In genomic region chr1:151009206-151009587, GRCh38 we compare ENCODE assay signal across 8 cellular contexts. TPM values are rescaled to one million over a fixed set of nuclear protein-coding genes. Genes with fewer than 3 reads are reported as not detected.
DNase-seq lines count a peak whose midpoint lies in the region; ATAC-seq and TF ChIP-seq lines count a peak whose summit lies in the region.

No MANE protein-coding gene starts in this region.

- peak overlapping the region; percentile 86 for H3K9ac ChIP-seq in Loucy (ENCODE audit: low read depth, low read length, poor library complexity, severe bottlenecking)

- H3K4me3 ChIP-seq in BE2C (ENCODE audit: low read depth, low read length) (peak overlapping the region; percentile 83), Loucy (ENCODE audit: low read length, poor library complexity, severe bottlenecking) (peak overlapping the region; percentile 96), coronary artery (peak overlapping the region; percentile 91)

- H3K27me3 ChIP-seq in BE2C, result no peaks in the 10 kb centered on the region
- H3K27me3 ChIP-seq in Loucy (ENCODE audit: insufficient read depth, low read length, poor library complexity, severe bottlenecking), result no peaks in the 10 kb centered on the region

- H3K27ac ChIP-seq in coronary artery, result peak overlapping the region; percentile 64 to 94

- H3K27ac Mint-ChIP-seq in nephron, result peak overlapping the region; percentile 94 to 99 (median 98)

- TF ChIP-seq CTCF in BE2C (IDR thresholded peaks at IDR 0.05; ENCODE audit: low read depth, low read length) (no peak), Loucy (conservative IDR thresholded peaks at IDR 0.05; ENCODE audit: low read length) (no peak), coronary artery (IDR thresholded peaks at IDR 0.05) (no peak), nephron (IDR thresholded peaks at IDR 0.05; ENCODE audit: unreplicated experiment in 3 of 3) (no peak)

- H3F3A ChIP-seq in Loucy (ENCODE audit: low read depth), result peaks cover 9% of the 10 kb centered on the region; the same call in 1 of the 2 replicates

- DNase-seq in BE2C (no peak), coronary artery (ENCODE audit: low spot score) (no peak), DMS79 treated with DMSO at 0.1 percent for 48 hours (lab: John Stamatoyannopoulos, UW) (no peak), ureter (ENCODE audit: low spot score) (no peak)

- H3K4me1 ChIP-seq in BE2C, result no peaks in the 10 kb centered on the region; the same call in 1 of the 2 replicates
- H3K4me1 ChIP-seq in Loucy (ENCODE audit: insufficient read depth, low read length, poor library complexity, severe bottlenecking), result peaks cover 70% of the 10 kb centered on the region

- no peaks in the 10 kb centered on the region for H3K9me3 ChIP-seq in BE2C
- no peaks in the 10 kb centered on the region for H3K9me3 ChIP-seq in Loucy (ENCODE audit: insufficient read depth, low read depth, low read length)

- H3K4me3 Mint-ChIP-seq in nephron, result peak overlapping the region; percentile 93 to 96 (median 96)

- ATAC-seq in GM19035 (IDR thresholded peaks at IDR 0.05; ENCODE audit: unreplicated experiment) (no peak), GM21447 (IDR thresholded peaks at IDR 0.05; ENCODE audit: unreplicated experiment) (no peak)

- no peaks in the 10 kb centered on the region for H3K36me3 ChIP-seq in BE2C
- no peaks in the 10 kb centered on the region for H3K36me3 ChIP-seq in Loucy (ENCODE audit: insufficient read depth, low read length)

- no peaks in the 10 kb centered on the region for H4K20me1 ChIP-seq in Loucy (ENCODE audit: insufficient read depth, low read length, poor library complexity, severe bottlenecking)

- H2AFZ ChIP-seq in Loucy (ENCODE audit: low read length), result peak overlapping the region; percentile 98

- peaks cover 62% of the 10 kb centered on the region for H3K4me1 Mint-ChIP-seq in nephron

- no peaks in the 10 kb centered on the region for H3K9me2 ChIP-seq in Loucy (replicated peaks; ENCODE audit: low read depth, low read length)

- no peaks in the 10 kb centered on the region for H3K27me3 Mint-ChIP-seq in nephron (ENCODE audit: low read depth)

- H3K79me2 ChIP-seq in Loucy (ENCODE audit: insufficient read depth, low read length), result peaks cover 33% of the 10 kb centered on the region

- peak overlapping the region; percentile 94 for H3K4me2 ChIP-seq in Loucy (ENCODE audit: low read depth, low read length, poor library complexity, severe bottlenecking)

- H3K9me3 Mint-ChIP-seq in nephron, result no peaks in the 10 kb centered on the region

- H3K36me3 Mint-ChIP-seq in nephron (ENCODE audit: low read depth), result peaks cover 4% of the 10 kb centered on the region

RNA-seq across cellular contexts. Expression of gene PRUNE1, which starts 0.9 kb away (rescaled TPM):
- polyA plus RNA-seq in BE2C (2012; ENCODE audit: insufficient read depth, insufficient read length, low read depth), result 19.6 TPM
- total RNA-seq in ureter, result 26.7 TPM

RNA-seq across cellular contexts. Expression of gene MINDY1, which starts 2.5 kb away (rescaled TPM):
- polyA plus RNA-seq in BE2C (2012; ENCODE audit: insufficient read depth, insufficient read length, low read depth), result 11.1 TPM
- 34.0 TPM for total RNA-seq in ureter

RNA-seq across cellular contexts. Expression of gene ANXA9, which starts 27.1 kb away (rescaled TPM):
- polyA plus RNA-seq in BE2C (2012; ENCODE audit: insufficient read depth, insufficient read length, low read depth), result 1.2 TPM
- total RNA-seq in ureter, result 39.7 TPM

RNA-seq across cellular contexts. Expression of gene BNIPL, which starts 27.2 kb away (rescaled TPM):
- 0.26 TPM for polyA plus RNA-seq in BE2C (2012; ENCODE audit: insufficient read depth, insufficient read length, low read depth)
- total RNA-seq in ureter, result 10.5 TPM

RNA-seq across cellular contexts. Expression of gene CERS2, which starts 34.6 kb away (rescaled TPM):
- 174 TPM for polyA plus RNA-seq in BE2C (2012; ENCODE audit: insufficient read depth, insufficient read length, low read depth)
- total RNA-seq in ureter, result 138 TPM
